ENCODE assay signal across 8 cellular contexts in the genomic region with DNA sequence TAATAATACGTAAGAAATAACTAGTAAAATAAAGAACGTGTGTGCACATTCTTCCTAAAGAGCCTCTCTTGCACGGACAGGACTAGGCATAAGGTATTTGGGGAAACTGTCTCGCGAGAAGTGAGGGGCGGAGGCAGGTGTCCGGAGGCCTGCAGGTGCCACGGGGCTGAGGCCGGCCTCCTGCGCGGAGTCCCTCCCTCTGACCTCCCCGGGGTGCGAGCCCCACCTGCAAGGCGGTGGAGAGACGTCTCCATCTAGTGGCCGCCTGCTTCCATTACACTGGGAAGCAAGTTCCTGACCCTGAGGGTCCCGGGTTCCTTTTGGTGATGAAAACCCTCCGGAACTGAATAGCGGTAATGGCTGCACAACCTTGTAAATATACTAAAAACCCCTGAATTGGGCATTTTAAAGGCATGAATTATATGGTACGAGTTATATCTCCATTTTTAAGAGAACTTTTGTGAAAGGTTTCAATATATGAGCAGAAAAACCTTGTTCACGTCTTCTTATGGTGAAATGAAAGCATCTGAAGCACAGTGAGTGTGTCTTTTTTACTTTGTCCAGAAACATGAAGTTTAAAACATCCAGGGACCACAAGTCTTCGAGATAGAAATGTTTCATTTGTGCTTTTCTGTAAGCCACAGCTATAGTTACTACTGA. TPM values are rescaled to one million over a fixed set of nuclear protein-coding genes. Genes with fewer than 3 reads are reported as not detected.
A peak's percentile ranks its signal among the peaks of the same experiment; 100 is the strongest.
DNase-seq lines count a peak whose midpoint lies in the region; ATAC-seq, FAIRE-seq and TF ChIP-seq lines count a peak whose summit lies in the region.

No MANE protein-coding gene starts in this region.

- H3K27me3 ChIP-seq in GM06990 (replicated peaks; ENCODE audit: control insufficient read depth, insufficient read depth, low read length) (no peaks in the 10 kb centered on the region), K562 (ENCODE audit: control insufficient read depth in 2 of 2, insufficient read depth in 2 of 2, low read length in 2 of 2) (peaks cover 2 to 21% of the 10 kb centered on the region in 2 experiments; a peak in 3 of 5 replicates)

- no peak overlapping the region for H3K4me3 ChIP-seq in GM06990 (replicated peaks; ENCODE audit: low read depth, low read length)
- no peak overlapping the region for H3K4me3 ChIP-seq in K562

- no peaks in the 10 kb centered on the region for H3K79me2 ChIP-seq in K562 (ENCODE audit: control insufficient read depth, insufficient read depth, low read length)

- peak; percentile 95 for ATAC-seq in K562

- no peaks in the 10 kb centered on the region for H4K20me1 ChIP-seq in K562 (replicated peaks; ENCODE audit: control insufficient read depth, insufficient read depth, low read length)

- TF ChIP-seq RAD21 in K562 (CRISPR knock-in tag; conservative IDR thresholded peaks at IDR 0.05 in 1 of 2, IDR thresholded peaks at IDR 0.05 in 1 of 2) = peak; percentile 84 to 90

- intact Hi-C loops in K562 (cut with micrococcal nuclease) = loop anchor here (1.0 to 5.0 kb wide), 2 partner anchors 117 to 264 kb away; no protein-coding TSS in a partner anchor

- CTCF ChIA-PET in HEK293T (lab: Yijun Ruan, JAX) = no interaction called here
- CTCF ChIA-PET in K562 (lab: Yijun Ruan, JAX; ENCODE audit: low intra/inter-chr PET ratio) = interaction anchor here (0.6 to 2.3 kb wide), 5 partner anchors 106 to 265 kb away, joined by 3 to 12 read pairs (median 5); no protein-coding TSS in a partner anchor

- DNase-seq in GM06990 (ENCODE audit: extremely low read depth, insufficient read length) (peak; percentile 69), HEK293T (ENCODE audit: extremely low spot score) (peak; percentile 82), NCI-H1105 (lab: John Stamatoyannopoulos, UW) (peak; percentile 67), T-helper 9 cell (peak; percentile 60), K562 (ENCODE audit: extremely low read depth in 1 of 4, low spot score in 3 of 4) (peak; percentile 73 to 90 (median 86)), iPS-NIHi7 (ENCODE audit: extremely low spot score) (peak; percentile 93), middle frontal gyrus (ENCODE audit: extremely low spot score, low spot score) (no peak)
- peak; percentile 61 to 70 for DNase-seq in stimulated activated CD4-positive, alpha-beta T cell treated with anti-CD3 and anti-CD28 coated beads, Interleukin-15, amount 100 ng/mL, for 48 hours (ENCODE audit: low read depth in 2 of 2)

- in situ Hi-C loops in K562 (cut with MboI) = loop anchor here (5.0 kb wide), 1 partner anchor 262 kb away; no protein-coding TSS in a partner anchor

- no peak overlapping the region for H3K4me2 ChIP-seq in K562 (ENCODE audit: insufficient read depth, low read length)

- H3K9me1 ChIP-seq in K562 (ENCODE audit: control insufficient read depth, insufficient read depth, low read length) = no peaks in the 10 kb centered on the region

- H2AFZ ChIP-seq in K562 (ENCODE audit: low read depth, low read length) = no peak overlapping the region

- H3K36me3 ChIP-seq in GM06990 (ENCODE audit: control insufficient read depth, insufficient read depth, low read length) (no peaks in the 10 kb centered on the region), K562 (ENCODE audit: control insufficient read depth, insufficient read depth, low read length) (no peaks in the 10 kb centered on the region)

- FAIRE-seq in K562 (lab: Jason Lieb, UNC) = peak; percentile 69

- H3K27ac ChIP-seq in K562 (ENCODE audit: extremely low read depth, low read depth, low read length) = no peak overlapping the region

- 5% methylated on average over 16 of the region's 22 CpGs for WGBS in K562 (ENCODE audit: insufficient coverage, low coverage, missing lambda C conversion rate)

- 0 out of 5 replicates have a peak, but pooled peaks cover 0 to 6% of the 10 kb centered on the region in 2 experiments for H3K4me1 ChIP-seq in K562 (replicated peaks in 1 of 2; ENCODE audit: control insufficient read depth in 2 of 2, insufficient read depth in 2 of 2, low read length in 2 of 2)

- no peak for TF ChIP-seq EP300 in K562 (IDR thresholded peaks at IDR 0.05; ENCODE audit: low read length)

- no peak for TF ChIP-seq POLR2A in K562 (conservative IDR thresholded peaks at IDR 0.05)

- BruUV-seq in K562 (replicated peaks; lab: Mats Ljungman, UMichigan) = no TSS peak

- POLR2A ChIA-PET in HEK293T (lab: Yijun Ruan, JAX) = no interaction called here
- POLR2A ChIA-PET in K562 (lab: Yijun Ruan, JAX) = no interaction called here

- TF ChIP-seq CTCF in GM06990 (IDR thresholded peaks at IDR 0.05; ENCODE audit: insufficient read depth, low read length, poor library complexity, severe bottlenecking) (peak; percentile 95), K562 (IDR thresholded peaks at IDR 0.05 in 2 of 3, conservative IDR thresholded peaks at IDR 0.05 in 1 of 3; ENCODE audit: insufficient read depth in 2 of 3, low read depth in 1 of 3, low read length in 3 of 3) (peak; percentile 77 to 79 (median 79))

- no peak overlapping the region for H3K9ac ChIP-seq in K562 (ENCODE audit: insufficient read depth in 1 of 2, low read depth in 2 of 2, low read length in 2 of 2)

- no peaks in the 10 kb centered on the region for H3K9me3 ChIP-seq in K562 (replicated peaks; ENCODE audit: control insufficient read depth, insufficient read depth, low read depth, low read length)

TF ChIP-seq in HEK293T, 16 proteins besides CTCF, POLR2A, EP300 and RAD21 (continues in another document):
- no peak for TF ChIP-seq BHLHE40 (IDR thresholded peaks at IDR 0.05; ENCODE audit: borderline replicate concordance)
- no peak for TF ChIP-seq FOXM1 (IDR thresholded peaks at IDR 0.05; ENCODE audit: borderline replicate concordance)
- no peak for TF ChIP-seq SUZ12 (IDR thresholded peaks at IDR 0.05)
- no peak for TF ChIP-seq HDGF (IDR thresholded peaks at IDR 0.05; ENCODE audit: borderline replicate concordance)
- TF ChIP-seq L3MBTL2 (conservative IDR thresholded peaks at IDR 0.05) = no peak
- TF ChIP-seq FOXA1 (IDR thresholded peaks at IDR 0.05) = no peak
- no peak for TF ChIP-seq LEF1 (IDR thresholded peaks at IDR 0.05; ENCODE audit: borderline replicate concordance)
- no peak for TF ChIP-seq FOXK2 (IDR thresholded peaks at IDR 0.05)
- TF ChIP-seq NFRKB (IDR thresholded peaks at IDR 0.05) = no peak
- TF ChIP-seq, protein P1, sequence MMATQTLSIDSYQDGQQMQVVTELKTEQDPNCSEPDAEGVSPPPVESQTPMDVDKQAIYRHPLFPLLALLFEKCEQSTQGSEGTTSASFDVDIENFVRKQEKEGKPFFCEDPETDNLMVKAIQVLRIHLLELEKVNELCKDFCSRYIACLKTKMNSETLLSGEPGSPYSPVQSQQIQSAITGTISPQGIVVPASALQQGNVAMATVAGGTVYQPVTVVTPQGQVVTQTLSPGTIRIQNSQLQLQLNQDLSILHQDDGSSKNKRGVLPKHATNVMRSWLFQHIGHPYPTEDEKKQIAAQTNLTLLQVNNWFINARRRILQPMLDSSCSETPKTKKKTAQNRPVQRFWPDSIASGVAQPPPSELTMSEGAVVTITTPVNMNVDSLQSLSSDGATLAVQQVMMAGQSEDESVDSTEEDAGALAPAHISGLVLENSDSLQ (IDR thresholded peaks at IDR 0.05) = no peak
- no peak for TF ChIP-seq ZNF384 (IDR thresholded peaks at IDR 0.05)
- TF ChIP-seq ELF4 (IDR thresholded peaks at IDR 0.05) = no peak
- TF ChIP-seq TARDBP (IDR thresholded peaks at IDR 0.05) = no peak
- TF ChIP-seq SP1 (IDR thresholded peaks at IDR 0.05) = no peak

TF ChIP-seq in K562, 482 proteins besides CTCF, POLR2A, EP300 and RAD21 (continues in another document):
- TF ChIP-seq CC2D1A (IDR thresholded peaks at IDR 0.05) (0 out of 2 replicates have a peak, but pooled peaks have one; percentile 52), STAG1 (CRISPR knock-in tag; IDR thresholded peaks at IDR 0.05; ENCODE audit: borderline replicate concordance) (peak; percentile 89), TGIF2 (CRISPR knock-in tag; IDR thresholded peaks at IDR 0.05) (no peak), OTX1 (CRISPR knock-in tag; IDR thresholded peaks at IDR 0.05) (no peak), BACH1 (tag; IDR thresholded peaks at IDR 0.05) (no peak), MAZ (CRISPR knock-in tag; conservative IDR thresholded peaks at IDR 0.05 in 1 of 2, IDR thresholded peaks at IDR 0.05 in 1 of 2) (peak; percentile 29 to 71; a peak in 2 of 4 replicates), MEIS2 (IDR thresholded peaks at IDR 0.05; ENCODE audit: partially characterized antibody) (no peak), FOXJ3 (CRISPR knock-in tag; IDR thresholded peaks at IDR 0.05) (no peak)
- TF ChIP-seq, protein P2, sequence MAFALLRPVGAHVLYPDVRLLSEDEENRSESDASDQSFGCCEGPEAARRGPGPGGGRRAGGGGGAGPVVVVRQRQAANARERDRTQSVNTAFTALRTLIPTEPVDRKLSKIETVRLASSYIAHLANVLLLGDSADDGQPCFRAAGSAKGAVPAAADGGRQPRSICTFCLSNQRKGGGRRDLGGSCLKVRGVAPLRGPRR (CRISPR knock-in tag; IDR thresholded peaks at IDR 0.05) = no peak

RNA-seq across cellular contexts. Expression of a gene that starts 35.5 kb away (rescaled TPM):
- 18.1 and 24.6 TPM in 2 replicates for total RNA-seq in K562 (2011; cell fraction: chromatin; rRNA removed; ENCODE audit: low replicate concordance)
- total RNA-seq in K562 (2011; cell fraction: nucleolus; rRNA removed) = 14.2 and 16.2 TPM in 2 replicates
- 9.8 and 14.2 TPM in 2 replicates for total RNA-seq in K562 (2011; cell fraction: nucleoplasm; rRNA removed)
- total RNA-seq in K562 (2014; rRNA removed) (15.0 and 15.7 TPM in 2 replicates), K562 (2014; rRNA removed; fragmentation: Illumina TruSeq; extraction: Trizol) (3.2 and 3.4 TPM in 2 replicates), K562 (2015; rRNA removed; fragmentation: Illumina TruSeq; extraction: Trizol) (6.9 and 7.7 TPM in 2 replicates), K562 (2021) (15.1 and 19.2 TPM in 2 replicates)
- polyA plus RNA-seq in K562 (2011; rRNA removed) (3.3 and 5.0 TPM in 2 replicates), K562 (2014; fragmentation: Illumina TruSeq; extraction: Trizol) (4.0 and 7.1 TPM in 2 replicates), K562 (2014; fragmentation: Nextera tagmentation; extraction: Ambion mirVana) (under 1 TPM; 0.07 to 0.21 TPM), K562 (2014; rRNA removed) (7.3 and 7.6 TPM in 2 replicates)
- polyA plus RNA-seq in K562 (2011; cell fraction: cytosol; rRNA removed) = 3.1 and 4.8 TPM in 2 replicates
- 9.4 and 14.5 TPM in 2 replicates for polyA plus RNA-seq in K562 (2011; cell fraction: nucleus; rRNA removed)
- 8.3 and 8.6 TPM in 2 replicates for polyA plus RNA-seq in K562 (2012)
- polyA minus RNA-seq in K562 (2011; rRNA and poly(A)+ RNA removed) = 3.7 and 4.3 TPM in 2 replicates
- 7.5 and 7.7 TPM in 2 replicates for polyA minus RNA-seq in K562 (2011; cell fraction: cytosol; rRNA and poly(A)+ RNA removed)
- polyA minus RNA-seq in K562 (2011; cell fraction: nucleus; rRNA and poly(A)+ RNA removed) = 8.8 and 13.7 TPM in 2 replicates
